In the genomic region with DNA sequence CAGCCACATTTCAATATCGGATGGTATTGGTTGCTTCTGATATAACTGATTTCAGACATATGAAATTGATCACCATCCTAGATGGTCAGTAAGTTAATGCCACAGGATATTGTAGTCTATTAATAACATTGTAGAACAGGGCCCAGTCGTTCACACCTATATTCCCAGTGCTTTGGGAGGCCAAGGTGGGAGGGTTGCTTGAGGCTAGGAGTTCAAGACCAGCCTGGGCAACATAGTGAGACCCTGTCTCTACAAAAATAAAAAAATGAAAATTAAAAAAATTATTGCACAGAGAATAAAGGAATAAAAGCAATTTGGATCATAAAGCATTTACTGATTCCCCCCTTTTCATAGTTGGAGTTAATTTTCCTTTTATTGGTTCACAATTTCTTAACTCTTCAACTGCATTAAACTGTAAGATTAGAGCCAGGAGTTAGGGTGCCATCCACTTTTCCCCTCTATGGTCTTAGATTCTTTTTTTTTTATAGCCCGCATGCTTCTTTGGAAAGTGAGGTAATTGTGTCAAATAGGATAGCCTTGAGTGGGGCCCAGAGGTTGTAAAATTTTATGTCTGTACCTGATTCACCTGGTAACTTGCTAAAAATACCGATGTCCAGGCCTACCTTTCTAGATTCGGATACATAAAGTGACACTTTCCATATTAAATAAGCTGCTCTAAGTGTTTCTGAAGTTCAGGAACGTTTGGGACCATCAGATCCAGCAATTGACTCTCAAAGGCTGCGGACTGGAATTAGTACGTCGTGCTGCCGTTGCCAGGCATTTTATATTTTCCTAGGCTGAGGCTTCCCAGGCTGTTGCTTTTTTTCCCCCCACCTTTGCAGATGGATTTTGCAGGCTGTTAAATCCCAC, we compare ENCODE assay signal across 8 cellular contexts. TPM values are rescaled to one million over a fixed set of nuclear protein-coding genes. Genes with fewer than 3 reads are reported as not detected.
DNase-seq lines count a peak whose midpoint lies in the region; ATAC-seq and TF ChIP-seq lines count a peak whose summit lies in the region.

No MANE protein-coding gene starts in this region.

- DNase-seq in DMS153 treated with DMSO at 0.1 percent for 48 hours (lab: John Stamatoyannopoulos, UW; ENCODE audit: unreplicated experiment) (peak; percentile 41), DMS153 (lab: John Stamatoyannopoulos, UW) (no peak), right cardiac atrium (no peak), smooth muscle cell (lab: John Stamatoyannopoulos, UW; ENCODE audit: unreplicated experiment) (no peak)

- H4K20me1 ChIP-seq in smooth muscle cell (ENCODE audit: low read depth) = no peaks in the 10 kb centered on the region

- H2AFZ ChIP-seq in smooth muscle cell (ENCODE audit: low read depth) = peak overlapping the region; percentile 94

- H3F3A ChIP-seq in smooth muscle cell (ENCODE audit: low read depth) = no peaks in the 10 kb centered on the region

- intact Hi-C loops in right cardiac atrium (cut with DNase I) = no loop called here

- H3K4me2 ChIP-seq in smooth muscle cell = peak overlapping the region; percentile 91

- H3K27me3 ChIP-seq in right cardiac atrium (ENCODE audit: control insufficient read depth, insufficient read depth) (no peaks in the 10 kb centered on the region), smooth muscle cell (ENCODE audit: low read depth) (no peaks in the 10 kb centered on the region)

- no peaks in the 10 kb centered on the region for H3K9me3 ChIP-seq in right cardiac atrium (ENCODE audit: control insufficient read depth, low read length)
- no peaks in the 10 kb centered on the region for H3K9me3 ChIP-seq in smooth muscle cell (replicated peaks; ENCODE audit: low read depth)

- H3K79me2 ChIP-seq in smooth muscle cell (ENCODE audit: low read depth) = peaks cover 12% of the 10 kb centered on the region

- H3K4me1 ChIP-seq in right cardiac atrium (ENCODE audit: control insufficient read depth, insufficient read depth, low read length) (no peaks in the 10 kb centered on the region), smooth muscle cell (ENCODE audit: low read depth) (peaks cover 7% of the 10 kb centered on the region)

- H3K4me3 ChIP-seq in WI38 (ENCODE audit: low read depth, low read length) (peak overlapping the region; percentile 91), right cardiac atrium (ENCODE audit: low read length) (peak overlapping the region; percentile 45), smooth muscle cell (peak overlapping the region; percentile 71)

- TF ChIP-seq CTCF in WI38 (IDR thresholded peaks at IDR 0.05; ENCODE audit: low read depth, low read length) = no peak
- TF ChIP-seq CTCF in smooth muscle cell (IDR thresholded peaks at IDR 0.05; ENCODE audit: borderline replicate concordance, insufficient read depth, poor library complexity, severe bottlenecking) = no peak

- peak overlapping the region; percentile 61 for H3K27ac ChIP-seq in right cardiac atrium (ENCODE audit: low read length)
- H3K27ac ChIP-seq in smooth muscle cell (ENCODE audit: low read depth) = peak overlapping the region; percentile 87

- H3K9ac ChIP-seq in smooth muscle cell (ENCODE audit: low read depth) = peak overlapping the region; percentile 91

- 27% methylated on average over 10 of the region's 10 CpGs for WGBS in right cardiac atrium
- 34% methylated on average over 10 of the region's 10 CpGs for WGBS in smooth muscle cell (ENCODE audit: low lambda C conversion rate)

- no peaks in the 10 kb centered on the region for H3K36me3 ChIP-seq in smooth muscle cell (ENCODE audit: low read depth)

- no peak for ATAC-seq in right cardiac atrium
- ATAC-seq in HG03432 (IDR thresholded peaks at IDR 0.05; ENCODE audit: unreplicated experiment) = no peak
- no peak for ATAC-seq in HG02571 (IDR thresholded peaks at IDR 0.05; ENCODE audit: unreplicated experiment)
- no peak for ATAC-seq in GM18498 (IDR thresholded peaks at IDR 0.05; ENCODE audit: unreplicated experiment)

RNA-seq across cellular contexts. Expression of gene ADK, which starts 24.7 kb away (rescaled TPM):
- total RNA-seq in right cardiac atrium (10 to 100 TPM; 34.5 to 42.2 (median 40.3) TPM), smooth muscle cell (20.7 and 25.1 TPM in 2 replicates)
- polyA plus RNA-seq in right cardiac atrium (41.0 TPM), smooth muscle cell (19.4 and 28.2 TPM in 2 replicates)

RNA-seq across cellular contexts. Expression of gene AP3M1, which starts 25.1 kb away (rescaled TPM):
- 10 to 100 TPM; 23.3 to 29.5 (median 27.4) TPM for total RNA-seq in right cardiac atrium
- polyA plus RNA-seq in right cardiac atrium = 12.6 TPM
- 28.5 and 29.3 TPM in 2 replicates for total RNA-seq in smooth muscle cell
- polyA plus RNA-seq in smooth muscle cell = 18.3 and 29.1 TPM in 2 replicates
